In genomic region chr7:155752756-155753445, GRCh38 we compare ENCODE assay signal across 11 cellular contexts. TPM values are rescaled to one million over a fixed set of nuclear protein-coding genes. Genes with fewer than 3 reads are reported as not detected.
A peak's percentile ranks its signal among the peaks of the same experiment; 100 is the strongest.
DNase-seq lines count a peak whose midpoint lies in the region; ATAC-seq and TF ChIP-seq lines count a peak whose summit lies in the region.
"Had no signal": no experiment of that assay in that cellular context is flagged by ENCODE, and none has a peak within 500 bp of the region (broad histone marks: within the 10 kb centered on the region; RNA-seq: fewer than 3 reads in every experiment).

No MANE protein-coding gene starts in this region.

- no peak overlapping the region for H3K4me3 ChIP-seq in effector memory CD4-positive, alpha-beta T cell (ENCODE audit: insufficient read depth, low read depth, low read length, poor library complexity, severe bottlenecking)

- peaks cover 29 to 45% of the 10 kb centered on the region in 2 donors for H3K36me3 Mint-ChIP-seq in CD14-positive monocyte

- no peaks in the 10 kb centered on the region for H3K27me3 ChIP-seq in effector memory CD4-positive, alpha-beta T cell (replicated peaks; ENCODE audit: control insufficient read depth, insufficient read depth, low read length, poor library complexity, severe bottlenecking)

- intact Hi-C loops in CD14-positive monocyte (cut with micrococcal nuclease) (no loop called here), left ventricle myocardium superior (cut with micrococcal nuclease) (no loop called here)

- peaks cover 9% of the 10 kb centered on the region for H3K36me3 ChIP-seq in effector memory CD4-positive, alpha-beta T cell (ENCODE audit: control insufficient read depth, insufficient read depth, low read length)

- H3K9me3 ChIP-seq in effector memory CD4-positive, alpha-beta T cell (ENCODE audit: control insufficient read depth, low read length) = no peaks in the 10 kb centered on the region

- H3K27ac Mint-ChIP-seq in CD14-positive monocyte = peak overlapping the region in 4 of 7 donors; percentile 0 to 76 (median 8)

- H3K4me1 ChIP-seq in effector memory CD4-positive, alpha-beta T cell (ENCODE audit: control insufficient read depth, insufficient read depth, low read length, poor library complexity, severe bottlenecking) = no peaks in the 10 kb centered on the region

- CTCF ChIA-PET in RWPE1 (lab: Yijun Ruan, JAX) = no interaction called here

- peaks cover 0 to 6% (median 0%) of the 10 kb centered on the region in 7 donors for H3K9me3 Mint-ChIP-seq in CD14-positive monocyte

- H3K27ac ChIP-seq in RWPE1 = peak overlapping the region; percentile 7; the same call in 1 of the 2 replicates
- H3K27ac ChIP-seq in effector memory CD4-positive, alpha-beta T cell (ENCODE audit: insufficient read depth, low read length, poor library complexity, severe bottlenecking) = no peak overlapping the region
- H3K27ac ChIP-seq: epithelial cell of prostate had no signal

- POLR2A ChIA-PET in RWPE1 (lab: Yijun Ruan, JAX; ENCODE audit: low non-redundant PET) = no interaction called here

- ATAC-seq in GM18909 (IDR thresholded peaks at IDR 0.05; ENCODE audit: poor library complexity, unreplicated experiment) (peak; percentile 65), HG02870 (IDR thresholded peaks at IDR 0.05; ENCODE audit: unreplicated experiment) (peak; percentile 69), left lobe of liver (no peak), left ventricle myocardium superior (no peak)
- ATAC-seq: HCT116 had no signal

- TF ChIP-seq CTCF in CD14-positive monocyte (IDR thresholded peaks at IDR 0.05) (no peak), RWPE1 (conservative IDR thresholded peaks at IDR 0.05; ENCODE audit: low read depth) (no peak)

- no peak overlapping the region for H3K4me3 Mint-ChIP-seq in CD14-positive monocyte

- no peak for DNase-seq in CD14-positive monocyte (ENCODE audit: low spot score)
- DNase-seq in RWPE1 (ENCODE audit: low spot score) = no peak
- no peak for DNase-seq in NCI-H526 treated with DMSO at 0.1 percent for 48 hours (lab: John Stamatoyannopoulos, UW)
- DNase-seq in effector memory CD4-positive, alpha-beta T cell = no peak
- no peak for DNase-seq in left lobe of liver (ENCODE audit: low spot score)
- DNase-seq in left ventricle myocardium superior = no peak

- H3K4me1 Mint-ChIP-seq in CD14-positive monocyte = peaks cover 63% of the 10 kb centered on the region

- H3K27me3 Mint-ChIP-seq in CD14-positive monocyte (ENCODE audit: low read depth in 3 of 3) = no peaks in the 10 kb centered on the region

RNA-seq across cellular contexts. Expression of gene SHH, which starts 59.4 kb away (rescaled TPM):
- polyA plus RNA-seq in CD14-positive monocyte = not detected
- total RNA-seq in left lobe of liver (17.1 TPM), left ventricle myocardium superior (not detected)
- polyA plus RNA-seq: BJ had no signal

Comparison
In these comparisons a context has a peak if more than half of its experiments do, and no peak if none do; other contexts are left out.
1. ATAC-seq: peak in GM18909 (single experiment) and HG02870 (single experiment); none in left lobe of liver (single experiment) and left ventricle myocardium superior (single experiment).
2. RNA of gene SHH, which starts 59.4 kb away (total RNA-seq): 17.1 TPM in left lobe of liver (single experiment); not detected in left ventricle myocardium superior (single experiment); every median in the first group is over 10 times any median in the second.